8 cellular contexts compared by ENCODE assay signal in genomic region chr11:71638801-71639519, GRCh38. TPM values are rescaled to one million over a fixed set of nuclear protein-coding genes. Genes with fewer than 3 reads are reported as not detected.
DNase-seq lines count a peak whose midpoint lies in the region; ATAC-seq and TF ChIP-seq lines count a peak whose summit lies in the region.
"Not testable (repeated sequence)": the region's sequence is repeated elsewhere in the genome, so short reads cannot be mapped to it uniquely, and the experiment has no call there.

No MANE protein-coding gene starts in this region.

- not testable (repeated sequence) for H3K4me1 Mint-ChIP-seq in immature natural killer cell

- not testable (repeated sequence) for H3K27ac ChIP-seq in DND-41 (ENCODE audit: low read length); RWPE2 (ENCODE audit: poor library complexity, severe bottlenecking); testis

- not testable (repeated sequence) for H3K4me1 ChIP-seq in DND-41 (ENCODE audit: insufficient read depth, low read length); RWPE2 (ENCODE audit: insufficient read depth, poor library complexity, severe bottlenecking); testis

- not testable (repeated sequence) for H3K4me3 ChIP-seq in DND-41 (ENCODE audit: low read depth in 1 of 2, low read length in 2 of 2); RWPE2 (ENCODE audit: severe bottlenecking); retinal pigment epithelial cell (ENCODE audit: low read length); testis

- TF ChIP-seq CTCF in DND-41 (IDR thresholded peaks at IDR 0.05; ENCODE audit: borderline replicate concordance, extremely low read depth, low read length, poor library complexity, severe bottlenecking): peak; percentile 58
- peak; percentile 20; the same call in 1 of the 2 replicates for TF ChIP-seq CTCF in LNCAP (IDR thresholded peaks at IDR 0.05)
- peak; percentile 39 for TF ChIP-seq CTCF in RWPE2 (IDR thresholded peaks at IDR 0.05; ENCODE audit: poor library complexity, severe bottlenecking)
- TF ChIP-seq CTCF in retinal pigment epithelial cell (conservative IDR thresholded peaks at IDR 0.05; ENCODE audit: low read depth, low read length): peak; percentile 47
- TF ChIP-seq CTCF in testis (IDR thresholded peaks at IDR 0.05): peak; percentile 14 to 71 (median 64)

- H3K4me2 ChIP-seq in DND-41 (ENCODE audit: insufficient read depth, low read length): not testable (repeated sequence)

- H3K27ac Mint-ChIP-seq in immature natural killer cell: peak overlapping the region in 1 of 6 donors; percentile 34

- H2AFZ ChIP-seq in DND-41 (ENCODE audit: low read depth, low read length): not testable (repeated sequence)

- not testable (repeated sequence) for H3K79me2 ChIP-seq in DND-41 (ENCODE audit: insufficient read depth, low read length)

- H3K36me3 ChIP-seq in DND-41 (ENCODE audit: insufficient read depth, low read length); RWPE2 (ENCODE audit: low read depth); testis (ENCODE audit: low read depth, missing control alignments): not testable (repeated sequence)

- H3K4me3 Mint-ChIP-seq in immature natural killer cell: peak overlapping the region in 3 of 5 donors; percentile 46 to 63 (median 52)

- not testable (repeated sequence) for H3K27me3 ChIP-seq in DND-41 (ENCODE audit: insufficient read depth, low read length, poor library complexity); RWPE2 (ENCODE audit: insufficient read depth, poor library complexity, severe bottlenecking); testis

- not testable (repeated sequence) for H3K9me3 Mint-ChIP-seq in immature natural killer cell

- H3K36me3 Mint-ChIP-seq in immature natural killer cell: not testable (repeated sequence)

- peak; percentile 30 for DNase-seq in DND-41
- not testable (repeated sequence) for DNase-seq in RWPE2 (ENCODE audit: low spot score); retinal pigment epithelial cell (ENCODE audit: low read depth)
- DNase-seq in activated CD8-positive, alpha-beta memory T cell treated with anti-CD3 and anti-CD28 coated beads, Interleukin-2, amount 50 U/mL, for 48 hours: peak; percentile 93
- peak; percentile 16 for DNase-seq in dedifferentiated amniotic fluid mesenchymal stem cell (ENCODE audit: extremely low spot score)
- peak; percentile 47 to 57 (median 55) for DNase-seq in immature natural killer cell
- peak; percentile 54 for DNase-seq in testis

- H3K27me3 Mint-ChIP-seq in immature natural killer cell (ENCODE audit: low read depth in 3 of 3): peaks cover 8 to 15% (median 14%) of the 10 kb centered on the region in 3 donors

- intact Hi-C loops in testis (cut with DNase I; ENCODE audit: low total_unique reads): not testable (repeated sequence)

- not testable (repeated sequence) for H3K9me3 ChIP-seq in DND-41 (ENCODE audit: insufficient read depth, low read length, severe bottlenecking); RWPE2 (ENCODE audit: severe bottlenecking); testis

- WGBS in testis, 2 donors: 39 to 54% methylated on average over 6 to 9 of the region's 48 CpGs

- TF ChIP-seq POLR2A in testis (IDR thresholded peaks at IDR 0.05): not testable (repeated sequence)

- ATAC-seq in DND-41 (ENCODE audit: insufficient read depth, low read depth): not testable (repeated sequence)
- peak; percentile 64; the same call in 1 of the 3 replicates for ATAC-seq in RWPE2 (ENCODE audit: low read depth)

- not testable (repeated sequence) for H3K9ac ChIP-seq in DND-41 (ENCODE audit: low read depth, low read length)

- H4K20me1 ChIP-seq in DND-41 (ENCODE audit: insufficient read depth, low read length): not testable (repeated sequence)

RNA-seq across cellular contexts. Expression of gene KRTAP5-11, which starts 56.3 kb away (rescaled TPM):
- polyA plus RNA-seq in immature natural killer cell: not detected
- total RNA-seq in testis: not detected
- not detected for polyA plus RNA-seq in testis (ENCODE audit: insufficient read depth, low read depth, low replicate concordance)
